ENCODE assay signal across 24 cellular contexts in genomic region chr6:15349379-15349778, GRCh38.
"Had no signal": no experiment of that assay in that cellular context is flagged by ENCODE, and none has a peak within 500 bp of the region (broad histone marks: within the 10 kb centered on the region; RNA-seq: fewer than 3 reads in every experiment).

No MANE protein-coding gene starts in this region.

- H3K36me3 ChIP-seq: adrenal gland, breast epithelium, left ventricle myocardium inferior, sigmoid colon, transverse colon had no signal

- H3K4me2 ChIP-seq: smooth muscle cell had no signal

- H3K9me3 ChIP-seq: adrenal gland, breast epithelium, left ventricle myocardium inferior, sigmoid colon, transverse colon had no signal

- H3K4me3 ChIP-seq: adrenal gland, breast epithelium, coronary artery, left ventricle myocardium inferior, sigmoid colon, smooth muscle cell, transverse colon had no signal

- ATAC-seq: activated T-cell treated with anti-CD3 and anti-CD28 coated beads, Interleukin-2, amount 50 U/mL, for 72 hours; natural killer cell; stimulated activated naive B cell treated with anti-CD40 and anti-IgM and Interleukin-4, amounts not matched to agents 10 μg/mL and 1 μg/mL and 100 μg/mL, for 72 hours had no signal

- H3K9me3 Mint-ChIP-seq: activated B cell treated with CpG ODN at 0.5 μM for 24 hours; activated naive CD4-positive, alpha-beta T cell treated with anti-CD3 and anti-CD28 coated beads, Interleukin-2, amount 10 ng/mL, durations not matched to agents 7 days and 5 days; activated T-cell treated with anti-CD3 and anti-CD28 coated beads, Interleukin-2, amount 50 U/mL, for 72 hours; central memory CD8-positive, alpha-beta T cell; mesothelial cell of epicardium; natural killer cell; stimulated activated naive B cell treated with anti-CD40 and anti-IgM and Interleukin-4, amounts not matched to agents 10 μg/mL and 1 μg/mL and 100 μg/mL, for 72 hours had no signal

- H3K27me3 Mint-ChIP-seq: activated B cell treated with CpG ODN at 0.5 μM for 24 hours; activated naive CD4-positive, alpha-beta T cell treated with anti-CD3 and anti-CD28 coated beads, Interleukin-2, amount 10 ng/mL, durations not matched to agents 7 days and 5 days; central memory CD8-positive, alpha-beta T cell; progenitor cell of endocrine pancreas; stimulated activated naive B cell treated with anti-CD40 and anti-IgM and Interleukin-4, amounts not matched to agents 10 μg/mL and 1 μg/mL and 100 μg/mL, for 72 hours had no signal

- H3K4me1 ChIP-seq: breast epithelium had no signal

- H3K36me3 Mint-ChIP-seq: mesothelial cell of epicardium, natural killer cell had no signal

- H3K27ac ChIP-seq: adrenal gland, breast epithelium, coronary artery, left ventricle myocardium inferior, sigmoid colon, transverse colon had no signal

- DNase-seq: activated B cell treated with CpG ODN at 0.5 μM for 24 hours; activated CD4-positive, alpha-beta T cell treated with anti-CD3 and anti-CD28 coated beads for 4 hours; activated CD4-positive, alpha-beta T cell treated with anti-CD3 and anti-CD28 coated beads, Interleukin-2, amount 50 U/mL, for 48 hours; activated effector memory CD4-positive, alpha-beta T cell treated with Interleukin-2 at 50 U/mL for 16 hours; activated naive CD4-positive, alpha-beta T cell treated with anti-CD3 and anti-CD28 coated beads, Interleukin-2, amount 10 ng/mL, durations not matched to agents 7 days and 5 days; activated T-cell treated with anti-CD3 and anti-CD28 coated beads, Interleukin-2, amount 50 U/mL, for 72 hours; adrenal gland; hippocampal formation; left ventricle myocardium inferior; mammary epithelial cell; natural killer cell; retina; sigmoid colon; stimulated activated CD4-positive, alpha-beta T cell treated with anti-CD3 and anti-CD28 coated beads, Interleukin-2, amount 100 ng/mL, for 48 hours; stimulated activated CD8-positive, alpha-beta memory T cell treated with anti-CD3 and anti-CD28 coated beads, Interleukin-4, amount 100 ng/mL, for 48 hours; stimulated activated naive B cell treated with anti-CD40 and anti-IgM and Interleukin-4, amounts not matched to agents 10 μg/mL and 1 μg/mL and 100 μg/mL, for 72 hours; T-helper 9 cell; transverse colon had no signal

- H3K4me3 Mint-ChIP-seq: activated B cell treated with CpG ODN at 0.5 μM for 24 hours; activated naive CD4-positive, alpha-beta T cell treated with anti-CD3 and anti-CD28 coated beads, Interleukin-2, amount 10 ng/mL, durations not matched to agents 7 days and 5 days; activated T-cell treated with anti-CD3 and anti-CD28 coated beads, Interleukin-2, amount 50 U/mL, for 72 hours; central memory CD8-positive, alpha-beta T cell; mesothelial cell of epicardium; natural killer cell; stimulated activated naive B cell treated with anti-CD40 and anti-IgM and Interleukin-4, amounts not matched to agents 10 μg/mL and 1 μg/mL and 100 μg/mL, for 72 hours had no signal

- H3K27ac Mint-ChIP-seq: activated B cell treated with CpG ODN at 0.5 μM for 24 hours; activated naive CD4-positive, alpha-beta T cell treated with anti-CD3 and anti-CD28 coated beads, Interleukin-2, amount 10 ng/mL, durations not matched to agents 7 days and 5 days; mesothelial cell of epicardium; stimulated activated naive B cell treated with anti-CD40 and anti-IgM and Interleukin-4, amounts not matched to agents 10 μg/mL and 1 μg/mL and 100 μg/mL, for 72 hours had no signal

- H3K27me3 ChIP-seq: adrenal gland, breast epithelium, sigmoid colon, transverse colon had no signal
